Comparison of ENCODE assay signal across 1 cellular context in genomic region chr5:158943569-158943968, GRCh38.
TF ChIP-seq lines count a peak whose summit lies in the region.

No MANE protein-coding gene starts in this region.

TF ChIP-seq in GM23338, 12 proteins besides CTCF, POLR2A, EP300 and RAD21 (continued from another document):
- TF ChIP-seq REST (IDR thresholded peaks at IDR 0.05; ENCODE audit: unreplicated experiment) (no peak), POLR2AphosphoS5 (IDR thresholded peaks at IDR 0.05; ENCODE audit: low read depth) (no peak), ZNF462 (CRISPR knock-in tag; IDR thresholded peaks at IDR 0.05) (no peak), ZNF114 (CRISPR knock-in tag; IDR thresholded peaks at IDR 0.05) (no peak), ETS1 (IDR thresholded peaks at IDR 0.05) (no peak), EZH2phosphoT487 (IDR thresholded peaks at IDR 0.05; ENCODE audit: unreplicated experiment) (no peak)
TF ChIP-seq in GM23338: peak in this region for 0.
